ENCODE assay signal across 27 cellular contexts in genomic region chr7:32152576-32152975, GRCh38.
"Had no signal": no experiment of that assay in that cellular context is flagged by ENCODE, and none has a peak within 500 bp of the region (broad histone marks: within the 10 kb centered on the region; RNA-seq: fewer than 3 reads in every experiment).

No MANE protein-coding gene starts in this region.

- H3K27ac ChIP-seq: KMS-11, WERI-Rb-1 had no signal

- DNase-seq: activated CD4-positive, alpha-beta memory T cell treated with anti-CD3 and anti-CD28 coated beads, Interleukin-2, amount 10 ng/mL, durations not matched to agents 7 days and 5 days; activated CD4-positive, alpha-beta T cell treated with anti-CD3 and anti-CD28 coated beads for 1 hour; activated CD4-positive, alpha-beta T cell treated with anti-CD3 and anti-CD28 coated beads for 48 hours; activated CD4-positive, CD25-positive, alpha-beta regulatory T cell; activated CD8-positive, alpha-beta memory T cell treated with anti-CD3 and anti-CD28 coated beads for 24 hours; activated CD8-positive, alpha-beta memory T cell treated with anti-CD3 and anti-CD28 coated beads, Interleukin-2, amount 10 ng/mL, durations not matched to agents 7 days and 5 days; activated CD8-positive, alpha-beta memory T cell treated with anti-CD3 and anti-CD28 coated beads, Interleukin-2, amount 50 U/mL, for 48 hours; activated effector memory CD4-positive, alpha-beta T cell treated with Interleukin-2 at 50 U/mL for 16 hours; activated naive CD4-positive, alpha-beta T cell treated with anti-CD3 and anti-CD28 coated beads, Interleukin-2, amount 10 ng/mL, durations not matched to agents 7 days and 5 days; activated naive CD8-positive, alpha-beta T cell treated with anti-CD3 and anti-CD28 coated beads, Interleukin-2, amount 50 U/mL, for 24 hours; activated T-cell treated with anti-CD3 and anti-CD28 coated beads, Interleukin-2, amount 50 U/mL, for 48 hours; anterior cingulate cortex; central memory CD4-positive, alpha-beta T cell; MM.1S; MV-4-11; NCI-H1092; NCI-H1436 treated with DMSO at 0.1 percent for 48 hours; NCI-H2029; NCI-H345; SIG-M5; SW 1271; T-helper 1 cell; T1000; WERI-Rb-1 had no signal

- H3K4me2 ChIP-seq: KMS-11 had no signal

- ATAC-seq: activated CD8-positive, alpha-beta memory T cell treated with anti-CD3 and anti-CD28 coated beads, Interleukin-2, amount 10 ng/mL, durations not matched to agents 7 days and 5 days; activated naive CD8-positive, alpha-beta T cell treated with anti-CD3 and anti-CD28 coated beads, Interleukin-2, amount 50 U/mL, for 24 hours; Panc1; SK-N-SH treated with all-trans-retinoic acid at 6 μM for 48 hours had no signal

- H3K9ac ChIP-seq: KMS-11 had no signal
